In the genomic region with DNA sequence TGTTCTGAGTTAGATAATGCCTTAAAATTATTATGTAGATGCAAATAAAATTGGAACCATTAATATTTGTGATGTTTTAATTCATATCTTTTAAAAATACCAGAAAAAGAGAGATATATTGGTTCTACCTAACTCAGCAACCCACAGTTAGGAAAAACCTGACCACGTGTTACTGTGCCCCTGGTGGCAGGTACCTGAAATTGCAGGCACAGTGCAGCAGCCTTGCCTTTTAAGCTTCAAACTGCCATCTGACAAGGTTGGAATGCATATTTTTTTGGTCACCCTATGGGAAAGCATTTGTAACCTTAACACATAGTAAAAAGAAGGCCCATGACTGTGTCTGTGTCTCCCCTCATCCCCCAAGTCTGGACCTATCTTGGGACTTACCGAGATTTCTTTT, we compare ENCODE assay signal across 9 cellular contexts.
DNase-seq lines count a peak whose midpoint lies in the region; TF ChIP-seq lines count a peak whose summit lies in the region.
"Had no signal": no experiment of that assay in that cellular context is flagged by ENCODE, and none has a peak within 500 bp of the region (broad histone marks: within the 10 kb centered on the region; RNA-seq: fewer than 3 reads in every experiment).

No MANE protein-coding gene starts in this region.

- no peaks in the 10 kb centered on the region for H3K79me2 ChIP-seq in mesendoderm (ENCODE audit: control insufficient read depth, insufficient read depth, low read length)

- H3K4me2 ChIP-seq in mesendoderm (ENCODE audit: low read length), result no peak overlapping the region

- H4K5ac ChIP-seq in mesendoderm (ENCODE audit: low read length), result no peak overlapping the region

- H3K18ac ChIP-seq in mesendoderm (ENCODE audit: low read length), result no peak overlapping the region

- H3K27ac ChIP-seq in HL-60 (replicated peaks) (no peak overlapping the region), mesendoderm (ENCODE audit: low read depth, low read length) (no peak overlapping the region)

- H3K23ac ChIP-seq in mesendoderm (ENCODE audit: low read length), result no peak overlapping the region

- no peak overlapping the region for H2BK120ac ChIP-seq in mesendoderm (ENCODE audit: low read depth, low read length)

- no peak overlapping the region for H3K4ac ChIP-seq in mesendoderm (ENCODE audit: low read depth, low read length)

- H2BK5ac ChIP-seq in mesendoderm (ENCODE audit: low read length), result no peak overlapping the region

- H3K4me3 ChIP-seq in HL-60 (replicated peaks; ENCODE audit: insufficient read depth, low read length), result no peak overlapping the region
- H3K4me3 ChIP-seq in astrocyte of the spinal cord (ENCODE audit: low read depth, low read length), result no peak overlapping the region
- no peak overlapping the region for H3K4me3 ChIP-seq in mesendoderm (ENCODE audit: low read length)

- no peak overlapping the region for H3K56ac ChIP-seq in mesendoderm (ENCODE audit: low read length)

- H3K79me1 ChIP-seq in mesendoderm (ENCODE audit: low read length), result no peaks in the 10 kb centered on the region

- no peaks in the 10 kb centered on the region for H3K36me3 ChIP-seq in mesendoderm (ENCODE audit: control insufficient read depth, insufficient read depth, low read length)

- H2BK15ac ChIP-seq in mesendoderm (replicated peaks; ENCODE audit: low read depth), result no peak overlapping the region

- WGBS in mesendoderm (ENCODE audit: extremely low coverage, insufficient coverage, low lambda C conversion rate), result no CpG with 5 or more reads among the region's 2 CpGs

- H2AK5ac ChIP-seq in mesendoderm (ENCODE audit: low read length), result no peak overlapping the region

- TF ChIP-seq CTCF in HL-60 (IDR thresholded peaks at IDR 0.05; ENCODE audit: insufficient read depth, low read length) (peak; percentile 50), astrocyte of the spinal cord (IDR thresholded peaks at IDR 0.05; ENCODE audit: low read depth, low read length) (peak; percentile 27)

- in situ Hi-C loops in astrocyte of the spinal cord (cut with HindIII; ENCODE audit: low sequenced_read_pairs), result no loop called here

- H3K9ac ChIP-seq in mesendoderm (ENCODE audit: low read length), result no peak overlapping the region

- no peak overlapping the region for H4K8ac ChIP-seq in mesendoderm (ENCODE audit: low read depth, low read length)

- no peaks in the 10 kb centered on the region for H3K4me1 ChIP-seq in mesendoderm (ENCODE audit: control insufficient read depth, low read depth, low read length)

- peak; percentile 25 for DNase-seq in CMK (ENCODE audit: low read depth)
- peak in 1 of 2 experiments; percentile 7 for DNase-seq in HL-60 (ENCODE audit: low read depth in 1 of 2, low spot score in 1 of 2)
- DNase-seq in astrocyte of the spinal cord (ENCODE audit: low read depth, low spot score), result no peak
- peak; percentile 37 for DNase-seq in mesendoderm
- no peak for DNase-seq in putamen (ENCODE audit: low spot score)
- DNase-seq in DMS153 treated with DMSO at 0.1 percent for 48 hours (lab: John Stamatoyannopoulos, UW; ENCODE audit: unreplicated experiment), result no peak
- no peak for DNase-seq in activated effector memory CD4-positive, alpha-beta T cell treated with Interleukin-2 at 50 U/mL for 16 hours
- DNase-seq in GDM1 (lab: John Stamatoyannopoulos, UW), result no peak
- DNase-seq: GOT3 had no signal

- no peaks in the 10 kb centered on the region for H3K27me3 ChIP-seq in HL-60 (ENCODE audit: insufficient read depth, poor library complexity, severe bottlenecking)
- no peaks in the 10 kb centered on the region for H3K27me3 ChIP-seq in mesendoderm (ENCODE audit: insufficient read depth, low read length, poor library complexity)

Comparison
In these comparisons a context has a peak if more than half of its experiments do, and no peak if none do; other contexts are left out.
1. DNase-seq: peak in CMK (single experiment) and mesendoderm (single experiment); none in astrocyte of the spinal cord (single experiment), putamen (single experiment), DMS153 treated with DMSO at 0.1 percent for 48 hours (single experiment), activated effector memory CD4-positive, alpha-beta T cell treated with Interleukin-2 at 50 U/mL for 16 hours (single experiment) and GDM1 (single experiment).